11 cellular contexts compared by ENCODE assay signal in genomic region chr17:17885029-17885351, GRCh38.
"Had no signal": no experiment of that assay in that cellular context is flagged by ENCODE, and none has a peak within 500 bp of the region (broad histone marks: within the 10 kb centered on the region; RNA-seq: fewer than 3 reads in every experiment).

No MANE protein-coding gene starts in this region.

- H3K9me3 ChIP-seq: heart left ventricle, right atrium auricular region had no signal

- H3K9me3 Mint-ChIP-seq: activated T-cell treated with anti-CD3 and anti-CD28 coated beads, Interleukin-2, amount 50 U/mL, for 24 hours had no signal

- ATAC-seq: activated CD8-positive, alpha-beta memory T cell treated with anti-CD3 and anti-CD28 coated beads, Interleukin-2, amount 10 ng/mL, durations not matched to agents 7 days and 5 days; heart left ventricle had no signal

- H3K27me3 Mint-ChIP-seq: activated CD8-positive, alpha-beta memory T cell treated with anti-CD3 and anti-CD28 coated beads, Interleukin-2, amount 10 ng/mL, durations not matched to agents 7 days and 5 days; activated naive CD8-positive, alpha-beta T cell; activated T-cell treated with anti-CD3 and anti-CD28 coated beads, Interleukin-2, amount 50 U/mL, for 24 hours had no signal

- H3K4me3 Mint-ChIP-seq: activated CD8-positive, alpha-beta memory T cell treated with anti-CD3 and anti-CD28 coated beads, Interleukin-2, amount 10 ng/mL, durations not matched to agents 7 days and 5 days; activated naive CD8-positive, alpha-beta T cell; activated T-cell treated with anti-CD3 and anti-CD28 coated beads, Interleukin-2, amount 50 U/mL, for 24 hours had no signal

- H3K36me3 Mint-ChIP-seq: activated CD8-positive, alpha-beta memory T cell treated with anti-CD3 and anti-CD28 coated beads, Interleukin-2, amount 10 ng/mL, durations not matched to agents 7 days and 5 days had no signal

- H3K27ac ChIP-seq: right atrium auricular region had no signal

- H3K27ac Mint-ChIP-seq: activated CD8-positive, alpha-beta memory T cell treated with anti-CD3 and anti-CD28 coated beads, Interleukin-2, amount 10 ng/mL, durations not matched to agents 7 days and 5 days; activated naive CD8-positive, alpha-beta T cell; activated T-cell treated with anti-CD3 and anti-CD28 coated beads, Interleukin-2, amount 50 U/mL, for 24 hours had no signal

- H3K27me3 ChIP-seq: heart left ventricle, right atrium auricular region had no signal

- DNase-seq: activated CD4-positive, alpha-beta T cell treated with anti-CD3 and anti-CD28 coated beads, Interleukin-2, amount 50 U/mL, for 48 hours; activated CD8-positive, alpha-beta memory T cell treated with anti-CD3 and anti-CD28 coated beads, Interleukin-2, amount 10 ng/mL, durations not matched to agents 7 days and 5 days; activated gamma-delta T cell; activated T-cell treated with anti-CD3 and anti-CD28 coated beads, Interleukin-2, amount 50 U/mL, for 24 hours; foreskin melanocyte; heart left ventricle; kidney glomerular epithelial cell; small intestine; trophoblast cell had no signal

- H3K4me3 ChIP-seq: heart left ventricle, right atrium auricular region had no signal

- H3K4me1 Mint-ChIP-seq: activated CD8-positive, alpha-beta memory T cell treated with anti-CD3 and anti-CD28 coated beads, Interleukin-2, amount 10 ng/mL, durations not matched to agents 7 days and 5 days had no signal
